In the genomic region with DNA sequence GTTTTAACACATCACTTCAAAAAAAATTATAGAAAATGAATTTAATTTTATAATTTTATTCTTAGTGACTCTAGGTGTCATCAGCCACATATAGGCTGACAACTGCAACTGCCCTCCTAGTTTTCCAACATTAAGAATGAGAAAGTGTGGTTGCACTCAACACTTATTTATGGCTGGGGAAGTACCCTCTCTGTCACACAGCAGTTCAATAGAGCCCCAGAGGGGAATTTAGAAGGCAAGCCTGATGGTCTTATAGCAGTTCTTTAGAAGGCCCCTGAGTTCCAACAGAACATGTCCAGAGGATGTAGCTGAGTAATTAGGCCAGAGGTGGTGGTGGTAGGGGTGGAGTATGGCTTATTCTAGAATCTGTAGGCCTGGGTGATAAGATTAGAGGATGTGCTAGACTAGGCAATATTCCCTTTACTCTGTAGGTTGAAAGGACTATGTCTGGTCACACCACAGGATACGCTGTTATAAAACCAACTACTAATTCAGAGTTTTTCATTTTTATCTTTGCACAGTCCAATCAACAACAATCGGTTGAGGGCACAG, we compare ENCODE assay signal across 12 cellular contexts.
DNase-seq lines count a peak whose midpoint lies in the region; ATAC-seq and TF ChIP-seq lines count a peak whose summit lies in the region.
"Had no signal": no experiment of that assay in that cellular context is flagged by ENCODE, and none has a peak within 500 bp of the region (broad histone marks: within the 10 kb centered on the region; RNA-seq: fewer than 3 reads in every experiment).

No MANE protein-coding gene starts in this region.

- intact Hi-C loops in transverse colon (cut with DNase I; ENCODE audit: low total_unique reads) = no loop called here
- intact Hi-C loops in left ventricle myocardium inferior (cut with micrococcal nuclease) = no loop called here

- H3K9me3 ChIP-seq in transverse colon (no peaks in the 10 kb centered on the region), left ventricle myocardium inferior (replicated peaks) (no peaks in the 10 kb centered on the region)

- ATAC-seq in GM18867 (IDR thresholded peaks at IDR 0.05; ENCODE audit: unreplicated experiment) (peak; percentile 95), GM21381 (IDR thresholded peaks at IDR 0.05; ENCODE audit: unreplicated experiment) (peak; percentile 96), HG03097 (IDR thresholded peaks at IDR 0.05; ENCODE audit: low FRiP score, unreplicated experiment) (peak; percentile 94)
- ATAC-seq in activated naive CD8-positive, alpha-beta T cell treated with anti-CD3 and anti-CD28 coated beads, Interleukin-2, amount 10 ng/mL, durations not matched to agents 7 days and 5 days (ENCODE audit: low read depth) = peak; percentile 18
- ATAC-seq: left ventricle myocardium superior had no signal

- H3K36me3 ChIP-seq in transverse colon = no peaks in the 10 kb centered on the region
- H3K36me3 ChIP-seq in left ventricle myocardium inferior = no peaks in the 10 kb centered on the region
- H3K36me3 ChIP-seq: ascending aorta had no signal

- peaks cover 2% of the 10 kb centered on the region for H3K27me3 Mint-ChIP-seq in activated naive CD8-positive, alpha-beta T cell treated with anti-CD3 and anti-CD28 coated beads, Interleukin-2, amount 10 ng/mL, durations not matched to agents 7 days and 5 days

- POLR2A ChIA-PET in activated naive CD8-positive, alpha-beta T cell treated with anti-CD3 and anti-CD28 coated beads, Interleukin-2, amount 10 ng/mL, durations not matched to agents 7 days and 5 days (lab: Charles Lee) = no interaction called here

- in situ Hi-C loops in transverse colon (cut with MboI; ENCODE audit: low pct_ligation_motif_present in 1 of 4, low pct_unique_long_range_greater_than_20kb in 1 of 4, low sequenced_read_pairs in 3 of 4) = no loop called here

- TF ChIP-seq CTCF in transverse colon (IDR thresholded peaks at IDR 0.05) (no peak), left ventricle myocardium inferior (IDR thresholded peaks at IDR 0.05; ENCODE audit: borderline replicate concordance) (no peak)

- no peak overlapping the region for H3K4me3 Mint-ChIP-seq in activated naive CD8-positive, alpha-beta T cell treated with anti-CD3 and anti-CD28 coated beads, Interleukin-2, amount 10 ng/mL, durations not matched to agents 7 days and 5 days

- H3K27ac ChIP-seq in transverse colon = no peak overlapping the region
- H3K27ac ChIP-seq in left ventricle myocardium inferior (replicated peaks) = no peak overlapping the region
- H3K27ac ChIP-seq: ascending aorta had no signal

- no peaks in the 10 kb centered on the region for H3K4me1 Mint-ChIP-seq in activated naive CD8-positive, alpha-beta T cell treated with anti-CD3 and anti-CD28 coated beads, Interleukin-2, amount 10 ng/mL, durations not matched to agents 7 days and 5 days

- no peak for TF ChIP-seq POLR2A in transverse colon (IDR thresholded peaks at IDR 0.05)

- H3K9me3 Mint-ChIP-seq in activated naive CD8-positive, alpha-beta T cell treated with anti-CD3 and anti-CD28 coated beads, Interleukin-2, amount 10 ng/mL, durations not matched to agents 7 days and 5 days = peaks cover 2% of the 10 kb centered on the region

- H3K27ac Mint-ChIP-seq in activated naive CD8-positive, alpha-beta T cell treated with anti-CD3 and anti-CD28 coated beads, Interleukin-2, amount 10 ng/mL, durations not matched to agents 7 days and 5 days = no peak overlapping the region

- WGBS in transverse colon (ENCODE audit: low coverage in 1 of 2), 2 donors = 40 to 68% methylated on average over 1 to 2 of the region's 2 CpGs

- H3K4me1 ChIP-seq in transverse colon = peaks cover 4 to 30% (median 23%) of the 10 kb centered on the region in 4 donors
- H3K4me1 ChIP-seq in left ventricle myocardium inferior = peaks cover 27% of the 10 kb centered on the region

- no peak for TF ChIP-seq EP300 in transverse colon (IDR thresholded peaks at IDR 0.05; ENCODE audit: low read depth)

- H3K4me3 ChIP-seq in transverse colon (no peak overlapping the region), left ventricle myocardium inferior (no peak overlapping the region)
- H3K4me3 ChIP-seq: ascending aorta had no signal

- no peaks in the 10 kb centered on the region for H3K36me3 Mint-ChIP-seq in activated naive CD8-positive, alpha-beta T cell treated with anti-CD3 and anti-CD28 coated beads, Interleukin-2, amount 10 ng/mL, durations not matched to agents 7 days and 5 days

- H3K27me3 ChIP-seq in transverse colon (no peaks in the 10 kb centered on the region), left ventricle myocardium inferior (ENCODE audit: low read depth) (no peaks in the 10 kb centered on the region)
- H3K27me3 ChIP-seq: ascending aorta had no signal

- DNase-seq in activated naive CD8-positive, alpha-beta T cell treated with anti-CD3 and anti-CD28 coated beads, Interleukin-2, amount 10 ng/mL, durations not matched to agents 7 days and 5 days = no peak
- no peak for DNase-seq in transverse colon
- DNase-seq in left ventricle myocardium inferior = no peak
- DNase-seq in GF-D8 (lab: John Stamatoyannopoulos, UW) = no peak
- no peak for DNase-seq in DMS114 treated with DMSO at 0.1 percent for 48 hours (lab: John Stamatoyannopoulos, UW; ENCODE audit: unreplicated experiment)
- DNase-seq: EL; left ventricle myocardium superior; stimulated activated CD8-positive, alpha-beta memory T cell treated with anti-CD3 and anti-CD28 coated beads, Interleukin-4, amount 100 ng/mL, for 48 hours had no signal

Comparison
In these comparisons a context has a peak if more than half of its experiments do, and no peak if none do; other contexts are left out.
1. ATAC-seq: peak in every context shown above with its lines; median percentile 96 in GM21381; 95 in GM18867; 94 in HG03097; 18 in activated naive CD8-positive, alpha-beta T cell treated with anti-CD3 and anti-CD28 coated beads, Interleukin-2, amount 10 ng/mL, durations not matched to agents 7 days and 5 days.